ENCODE assay signal across 15 cellular contexts in the genomic region with DNA sequence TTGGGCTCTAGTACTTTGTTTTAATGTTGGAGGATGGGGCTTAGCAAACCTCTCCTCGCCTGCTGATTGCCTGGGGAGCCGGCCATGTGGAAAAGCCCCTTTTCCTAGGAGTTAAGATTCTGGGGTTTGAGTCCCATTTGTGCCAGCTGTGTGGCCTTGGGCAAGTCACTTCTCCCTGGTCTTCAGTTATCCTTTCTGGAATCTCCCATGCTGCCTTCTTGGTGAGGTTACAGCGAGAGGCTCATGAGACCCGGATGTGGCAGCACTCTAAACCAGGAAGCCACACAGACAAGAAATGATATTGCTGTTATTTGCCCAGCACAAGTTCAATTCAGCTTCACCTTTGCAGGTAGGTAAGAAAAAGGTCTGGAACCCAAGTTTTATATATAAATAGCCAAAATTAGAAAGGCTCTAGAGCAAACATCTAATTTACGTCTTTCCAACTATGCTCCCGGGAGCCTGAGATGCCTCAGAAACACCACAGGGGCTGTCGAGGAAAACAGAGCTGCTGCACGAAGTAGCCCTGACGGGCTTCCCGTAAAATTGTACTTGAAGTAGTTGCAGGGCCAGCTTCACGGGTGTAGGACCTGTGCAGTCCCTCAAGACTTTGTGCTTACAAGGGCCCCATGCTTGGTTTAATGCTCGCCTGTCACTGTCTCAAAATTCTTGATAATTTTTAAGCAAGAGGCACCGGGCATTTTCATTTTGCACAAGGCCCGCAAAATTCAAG. TPM values are rescaled to one million over a fixed set of nuclear protein-coding genes. Genes with fewer than 3 reads are reported as not detected.
DNase-seq lines count a peak whose midpoint lies in the region; ATAC-seq, FAIRE-seq and TF ChIP-seq lines count a peak whose summit lies in the region.
"Had no signal": no experiment of that assay in that cellular context is flagged by ENCODE, and none has a peak within 500 bp of the region (broad histone marks: within the 10 kb centered on the region; RNA-seq: fewer than 3 reads in every experiment).

No MANE protein-coding gene starts in this region.

- intact Hi-C loops in CD8-positive, alpha-beta T cell (cut with DNase I, micrococcal nuclease) = loop anchor here in 1 of 2 experiments (10.0 kb wide), 1 partner anchor 213 kb away; the partner anchor contains the start of gene BCORL1
- intact Hi-C loops in ascending aorta (cut with DNase I) = no loop called here

- H3K27ac Mint-ChIP-seq in CD8-positive, alpha-beta T cell = peak overlapping the region; percentile 92
- H3K27ac Mint-ChIP-seq in activated T-cell treated with anti-CD3 and anti-CD28 coated beads, Interleukin-2, amount 50 U/mL, for 72 hours = peak overlapping the region; percentile 92
- H3K27ac Mint-ChIP-seq in naive B cell = peak overlapping the region; percentile 77 to 99 (median 92)
- H3K27ac Mint-ChIP-seq: nephron progenitor cell had no signal

- POLR2A ChIA-PET in CD8-positive, alpha-beta T cell (lab: Charles Lee) = interaction anchor here (0.5 to 9.5 kb wide), 5 partner anchors 12 to 212 kb away, joined by 3 to 111 read pairs (median 9); partner anchors contain the start of gene SASH3

- no peaks in the 10 kb centered on the region for H3K9me3 Mint-ChIP-seq in CD8-positive, alpha-beta T cell
- H3K9me3 Mint-ChIP-seq in activated T-cell treated with anti-CD3 and anti-CD28 coated beads, Interleukin-2, amount 50 U/mL, for 72 hours = no peaks in the 10 kb centered on the region
- H3K9me3 Mint-ChIP-seq in naive B cell = no peaks in the 10 kb centered on the region

- peak overlapping the region; percentile 28 for H3K27ac ChIP-seq in CD8-positive, alpha-beta T cell (ENCODE audit: low read depth, low read length)
- no peak overlapping the region for H3K27ac ChIP-seq in ascending aorta
- H3K27ac ChIP-seq: brain microvascular endothelial cell had no signal

- H3K27me3 Mint-ChIP-seq in CD8-positive, alpha-beta T cell (ENCODE audit: low read depth) = no peaks in the 10 kb centered on the region
- no peaks in the 10 kb centered on the region for H3K27me3 Mint-ChIP-seq in activated T-cell treated with anti-CD3 and anti-CD28 coated beads, Interleukin-2, amount 50 U/mL, for 72 hours (ENCODE audit: low read depth)
- H3K27me3 Mint-ChIP-seq in naive B cell = no peaks in the 10 kb centered on the region

- no peaks in the 10 kb centered on the region for H3K36me3 ChIP-seq in CD8-positive, alpha-beta T cell (ENCODE audit: insufficient read depth, low read length)
- H3K36me3 ChIP-seq in ascending aorta = no peaks in the 10 kb centered on the region
- H3K36me3 ChIP-seq: brain microvascular endothelial cell had no signal

- no peaks in the 10 kb centered on the region for H3K9me3 ChIP-seq in CD8-positive, alpha-beta T cell (ENCODE audit: low read length)
- H3K9me3 ChIP-seq in ascending aorta = no peaks in the 10 kb centered on the region

- no peak for TF ChIP-seq CTCF in CD8-positive, alpha-beta T cell (IDR thresholded peaks at IDR 0.05)
- TF ChIP-seq CTCF in ascending aorta (IDR thresholded peaks at IDR 0.05) = no peak

- H3K4me1 Mint-ChIP-seq in CD8-positive, alpha-beta T cell (ENCODE audit: low read depth) = peaks cover 78% of the 10 kb centered on the region
- H3K4me1 Mint-ChIP-seq in activated T-cell treated with anti-CD3 and anti-CD28 coated beads, Interleukin-2, amount 50 U/mL, for 72 hours (ENCODE audit: low read depth) = peaks cover 70% of the 10 kb centered on the region
- H3K4me1 Mint-ChIP-seq in naive B cell = peaks cover 42 to 84% (median 58%) of the 10 kb centered on the region in 3 donors
- H3K4me1 Mint-ChIP-seq: nephron progenitor cell had no signal

- FAIRE-seq in GM19239 (lab: Jason Lieb, UNC) = peak; percentile 94

- peaks cover 82% of the 10 kb centered on the region for H3K4me1 ChIP-seq in CD8-positive, alpha-beta T cell (ENCODE audit: insufficient read depth, low read length)
- no peaks in the 10 kb centered on the region for H3K4me1 ChIP-seq in ascending aorta

- H3K36me3 Mint-ChIP-seq in CD8-positive, alpha-beta T cell = no peaks in the 10 kb centered on the region
- H3K36me3 Mint-ChIP-seq in activated T-cell treated with anti-CD3 and anti-CD28 coated beads, Interleukin-2, amount 50 U/mL, for 72 hours (ENCODE audit: insufficient read depth in 2 of 2) = no peaks in the 10 kb centered on the region
- H3K36me3 Mint-ChIP-seq in naive B cell = no peaks in the 10 kb centered on the region

- CTCF ChIA-PET in CD8-positive, alpha-beta T cell (lab: Charles Lee) = interaction anchor here (0.7 to 2.5 kb wide), 2 partner anchors 27 to 52 kb away, joined by 3 to 7 read pairs; no protein-coding TSS in a partner anchor

- H3K4me3 ChIP-seq in CD8-positive, alpha-beta T cell (ENCODE audit: low read depth, low read length) = no peak overlapping the region
- no peak overlapping the region for H3K4me3 ChIP-seq in ascending aorta

- DNase-seq in CD8-positive, alpha-beta T cell = peak in 1 of 7 experiments; percentile 47
- DNase-seq in GM19239 (ENCODE audit: insufficient read length, low spot score) (no peak), naive B cell (no peak), DMS153 treated with DMSO at 0.1 percent for 48 hours (lab: John Stamatoyannopoulos, UW; ENCODE audit: unreplicated experiment) (no peak), ascending aorta (ENCODE audit: low spot score in 2 of 2) (no peak)
- DNase-seq in activated T-cell treated with anti-CD3 and anti-CD28 coated beads, Interleukin-2, amount 50 U/mL, for 72 hours = peak; percentile 33 to 35
- DNase-seq: brain microvascular endothelial cell; H7; KG1; NCI-H146; nephron progenitor cell; stimulated activated CD4-positive, alpha-beta T cell treated with anti-CD3 and anti-CD28 coated beads, Interleukin-4, amount 100 ng/mL, for 24 hours; T1000 had no signal

- H3K4me3 Mint-ChIP-seq in CD8-positive, alpha-beta T cell = peak overlapping the region; percentile 37
- H3K4me3 Mint-ChIP-seq in activated T-cell treated with anti-CD3 and anti-CD28 coated beads, Interleukin-2, amount 50 U/mL, for 72 hours = peak overlapping the region; percentile 65 to 67
- peak overlapping the region in 3 of 8 donors; percentile 6 to 75 (median 24) for H3K4me3 Mint-ChIP-seq in naive B cell
- H3K4me3 Mint-ChIP-seq: nephron progenitor cell had no signal

- H3K27me3 ChIP-seq in CD8-positive, alpha-beta T cell (ENCODE audit: insufficient read depth, low read length) = no peaks in the 10 kb centered on the region
- no peaks in the 10 kb centered on the region for H3K27me3 ChIP-seq in ascending aorta
- H3K27me3 ChIP-seq: brain microvascular endothelial cell had no signal

- ATAC-seq in CD8-positive, alpha-beta T cell = peak; percentile 28
- ATAC-seq in activated T-cell treated with anti-CD3 and anti-CD28 coated beads, Interleukin-2, amount 50 U/mL, for 72 hours (replicated peaks in 1 of 2) = no peak
- no peak for ATAC-seq in naive B cell (ENCODE audit: low read depth in 2 of 2)
- no peak for ATAC-seq in GM21619 (IDR thresholded peaks at IDR 0.05; ENCODE audit: unreplicated experiment)

RNA-seq across cellular contexts. Expression of gene SASH3, which starts 8.3 kb away (rescaled TPM):
- 10 to 100 TPM; 76.7 to 76.8 TPM for total RNA-seq in CD8-positive, alpha-beta T cell
- 100 to 1,000 TPM; 148 to 166 TPM for total RNA-seq in activated T-cell treated with anti-CD3 and anti-CD28 coated beads, Interleukin-2, amount 50 U/mL, for 72 hours
- polyA plus RNA-seq in naive B cell (ENCODE audit: low read depth in 6 of 6) = 100 to 1,000 TPM in 4 of 6 donors, 10 to 100 TPM in 2; 89.4 to 191 (median 128) TPM
- 31.0 TPM for total RNA-seq in ascending aorta
- total RNA-seq: H7, NCI-H460 had no signal

RNA-seq across cellular contexts. Expression of gene XPNPEP2, which starts 32.7 kb away (rescaled TPM):
- total RNA-seq in CD8-positive, alpha-beta T cell = under 1 TPM; 0.22 to 0.24 TPM
- total RNA-seq in activated T-cell treated with anti-CD3 and anti-CD28 coated beads, Interleukin-2, amount 50 U/mL, for 72 hours = under 1 TPM; 0.24 to 0.42 TPM
- polyA plus RNA-seq in naive B cell (ENCODE audit: low read depth in 6 of 6) = under 1 TPM in 4 of 6 donors, not detected in 2; 0.11 to 0.58 (median 0.22) TPM
- 7.7 TPM for total RNA-seq in ascending aorta
- total RNA-seq: NCI-H460 had no signal

Comparison
In these comparisons a context has a peak if more than half of its experiments do, and no peak if none do; other contexts are left out.
1. DNase-seq: peak in activated T-cell treated with anti-CD3 and anti-CD28 coated beads, Interleukin-2, amount 50 U/mL, for 72 hours (2 of 2); none in GM19239 (single experiment), naive B cell (single experiment), DMS153 treated with DMSO at 0.1 percent for 48 hours (single experiment) and ascending aorta (0 of 2).
2. Peak in every context shown above with its lines, with median percentiles within 50 percentile points of each other: H3K27ac Mint-ChIP-seq.